ENCODE assay signal across 1 cellular context in genomic region chr20:51643390-51643789, GRCh38.
TF ChIP-seq lines count a peak whose summit lies in the region.

No MANE protein-coding gene starts in this region.

TF ChIP-seq in HepG2, 621 proteins besides CTCF, POLR2A, EP300 and RAD21:
- TF ChIP-seq, protein P1, sequence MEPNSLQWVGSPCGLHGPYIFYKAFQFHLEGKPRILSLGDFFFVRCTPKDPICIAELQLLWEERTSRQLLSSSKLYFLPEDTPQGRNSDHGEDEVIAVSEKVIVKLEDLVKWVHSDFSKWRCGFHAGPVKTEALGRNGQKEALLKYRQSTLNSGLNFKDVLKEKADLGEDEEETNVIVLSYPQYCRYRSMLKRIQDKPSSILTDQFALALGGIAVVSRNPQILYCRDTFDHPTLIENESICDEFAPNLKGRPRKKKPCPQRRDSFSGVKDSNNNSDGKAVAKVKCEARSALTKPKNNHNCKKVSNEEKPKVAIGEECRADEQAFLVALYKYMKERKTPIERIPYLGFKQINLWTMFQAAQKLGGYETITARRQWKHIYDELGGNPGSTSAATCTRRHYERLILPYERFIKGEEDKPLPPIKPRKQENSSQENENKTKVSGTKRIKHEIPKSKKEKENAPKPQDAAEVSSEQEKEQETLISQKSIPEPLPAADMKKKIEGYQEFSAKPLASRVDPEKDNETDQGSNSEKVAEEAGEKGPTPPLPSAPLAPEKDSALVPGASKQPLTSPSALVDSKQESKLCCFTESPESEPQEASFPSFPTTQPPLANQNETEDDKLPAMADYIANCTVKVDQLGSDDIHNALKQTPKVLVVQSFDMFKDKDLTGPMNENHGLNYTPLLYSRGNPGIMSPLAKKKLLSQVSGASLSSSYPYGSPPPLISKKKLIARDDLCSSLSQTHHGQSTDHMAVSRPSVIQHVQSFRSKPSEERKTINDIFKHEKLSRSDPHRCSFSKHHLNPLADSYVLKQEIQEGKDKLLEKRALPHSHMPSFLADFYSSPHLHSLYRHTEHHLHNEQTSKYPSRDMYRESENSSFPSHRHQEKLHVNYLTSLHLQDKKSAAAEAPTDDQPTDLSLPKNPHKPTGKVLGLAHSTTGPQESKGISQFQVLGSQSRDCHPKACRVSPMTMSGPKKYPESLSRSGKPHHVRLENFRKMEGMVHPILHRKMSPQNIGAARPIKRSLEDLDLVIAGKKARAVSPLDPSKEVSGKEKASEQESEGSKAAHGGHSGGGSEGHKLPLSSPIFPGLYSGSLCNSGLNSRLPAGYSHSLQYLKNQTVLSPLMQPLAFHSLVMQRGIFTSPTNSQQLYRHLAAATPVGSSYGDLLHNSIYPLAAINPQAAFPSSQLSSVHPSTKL (CRISPR knock-in tag; IDR thresholded peaks at IDR 0.05): no peak
- TF ChIP-seq MAF1 (CRISPR knock-in tag; IDR thresholded peaks at IDR 0.05; ENCODE audit: borderline replicate concordance) (no peak), ZNF879 (CRISPR knock-in tag; IDR thresholded peaks at IDR 0.05) (no peak), FOXO1 (CRISPR knock-in tag; IDR thresholded peaks at IDR 0.05) (no peak), MIER2 (CRISPR knock-in tag; IDR thresholded peaks at IDR 0.05) (no peak), ZNF354B (CRISPR knock-in tag; IDR thresholded peaks at IDR 0.05) (no peak), GPN1 (CRISPR knock-in tag; IDR thresholded peaks at IDR 0.05; ENCODE audit: borderline replicate concordance) (no peak), SMAD9 (CRISPR knock-in tag; IDR thresholded peaks at IDR 0.05) (no peak), ZNF326 (CRISPR knock-in tag; IDR thresholded peaks at IDR 0.05; ENCODE audit: borderline replicate concordance) (no peak), PPARG (CRISPR knock-in tag; conservative IDR thresholded peaks at IDR 0.05) (no peak), ZNF552 (CRISPR knock-in tag; IDR thresholded peaks at IDR 0.05; ENCODE audit: borderline replicate concordance) (no peak), ZNF24 (IDR thresholded peaks at IDR 0.05) (no peak), ZNF234 (CRISPR knock-in tag; conservative IDR thresholded peaks at IDR 0.05) (no peak), ZNF101 (CRISPR knock-in tag; IDR thresholded peaks at IDR 0.05; ENCODE audit: borderline replicate concordance, low read depth) (no peak), KLF16 (CRISPR knock-in tag; IDR thresholded peaks at IDR 0.05) (no peak), ELK4 (CRISPR knock-in tag; IDR thresholded peaks at IDR 0.05; ENCODE audit: borderline replicate concordance) (no peak), ZNF777 (CRISPR knock-in tag; IDR thresholded peaks at IDR 0.05) (no peak), ZFP1 (CRISPR knock-in tag; IDR thresholded peaks at IDR 0.05) (no peak)
